Comparison of ENCODE assay signal across 8 cellular contexts in genomic region chrX:107894038-107894437, GRCh38.
DNase-seq lines count a peak whose midpoint lies in the region; ATAC-seq, FAIRE-seq and TF ChIP-seq lines count a peak whose summit lies in the region.

No MANE protein-coding gene starts in this region.

- no peak overlapping the region for H3K9ac ChIP-seq in kidney (ENCODE audit: low read length in 2 of 2)

- H3K36me3 ChIP-seq in BJ (ENCODE audit: control insufficient read depth, insufficient read depth, low read length) (no peaks in the 10 kb centered on the region), kidney (ENCODE audit: control insufficient read depth in 1 of 2, insufficient read depth in 2 of 2, low read length in 2 of 2) (no peaks in the 10 kb centered on the region), upper lobe of left lung (no peaks in the 10 kb centered on the region)

- peak; percentile 53 for ATAC-seq in HG03039 (IDR thresholded peaks at IDR 0.05; ENCODE audit: unreplicated experiment)
- peak; percentile 53 to 67 for ATAC-seq in upper lobe of left lung (ENCODE audit: low FRiP score in 2 of 2)
- ATAC-seq in GM19328 (IDR thresholded peaks at IDR 0.05; ENCODE audit: unreplicated experiment) = no peak

- WGBS in upper lobe of left lung, 2 donors = 37 to 46% methylated on average over 4 of the region's 4 CpGs

- H3K27ac ChIP-seq in kidney (ENCODE audit: low read depth in 2 of 2, low read length in 2 of 2) = no peak overlapping the region
- H3K27ac ChIP-seq in upper lobe of left lung = no peak overlapping the region

- peak; percentile 70 for FAIRE-seq in kidney (lab: Jason Lieb, UNC)

- intact Hi-C loops in kidney (cut with DNase I) = loop anchor here (5.0 kb wide), 1 partner anchor 237 kb away; no protein-coding TSS in a partner anchor

- H3K9me3 ChIP-seq in kidney (ENCODE audit: control insufficient read depth in 1 of 2, low read length in 2 of 2) (no peaks in the 10 kb centered on the region), upper lobe of left lung (peaks cover 0 to 3% (median 0%) of the 10 kb centered on the region in 4 donors)

- TF ChIP-seq EP300 in upper lobe of left lung (IDR thresholded peaks at IDR 0.05) = no peak

- H3K27me3 ChIP-seq in BJ (ENCODE audit: control insufficient read depth, insufficient read depth, low read length) (no peaks in the 10 kb centered on the region), upper lobe of left lung (no peaks in the 10 kb centered on the region)

- no peak for TF ChIP-seq POLR2A in upper lobe of left lung (IDR thresholded peaks at IDR 0.05)

- no peaks in the 10 kb centered on the region for H3K4me1 ChIP-seq in kidney (ENCODE audit: control insufficient read depth in 1 of 2, insufficient read depth in 1 of 2, low read depth in 1 of 2, low read length in 2 of 2)
- H3K4me1 ChIP-seq in upper lobe of left lung = no peaks in the 10 kb centered on the region

- TF ChIP-seq CTCF in BJ (IDR thresholded peaks at IDR 0.05; ENCODE audit: insufficient read depth, low read depth, low read length) (peak; percentile 29), GM12865 (IDR thresholded peaks at IDR 0.05; ENCODE audit: insufficient read depth, low read depth, low read length, missing control alignments) (peak; percentile 24), kidney (IDR thresholded peaks at IDR 0.05; ENCODE audit: borderline replicate concordance, extremely low read depth, insufficient read depth) (no peak), upper lobe of left lung (IDR thresholded peaks at IDR 0.05) (peak; percentile 47 to 68 (median 50))

- CTCF ChIA-PET in BJ (lab: Yijun Ruan, JAX) = interaction anchor here (0.6 to 1.5 kb wide), 7 partner anchors 10 to 1093 kb away, joined by 3 to 8 read pairs (median 3); partner anchors contain the start of gene NCBP2L

- POLR2A ChIA-PET in BJ (lab: Charles Lee) = no interaction called here

- H3K4me3 ChIP-seq in BJ (ENCODE audit: low read depth, low read length) (no peak overlapping the region), GM12865 (ENCODE audit: low read depth, low read length) (no peak overlapping the region), kidney (ENCODE audit: low read length in 2 of 2) (no peak overlapping the region), upper lobe of left lung (no peak overlapping the region)

- DNase-seq in BJ (ENCODE audit: low read depth) (no peak), GM12865 (ENCODE audit: low read depth) (peak; percentile 47), NCI-H774 (lab: John Stamatoyannopoulos, UW) (peak; percentile 12), astrocyte of the hippocampus (ENCODE audit: low read depth, low spot score) (peak; percentile 54), kidney (no peak), upper lobe of left lung (no peak)

Comparison
In these comparisons a context has a peak if more than half of its experiments do, and no peak if none do; other contexts are left out.
1. DNase-seq: peak in GM12865 (single experiment), NCI-H774 (single experiment) and astrocyte of the hippocampus (single experiment); none in BJ (single experiment), kidney (single experiment) and upper lobe of left lung (0 of 2).